17 cellular contexts compared by ENCODE assay signal in the genomic region with DNA sequence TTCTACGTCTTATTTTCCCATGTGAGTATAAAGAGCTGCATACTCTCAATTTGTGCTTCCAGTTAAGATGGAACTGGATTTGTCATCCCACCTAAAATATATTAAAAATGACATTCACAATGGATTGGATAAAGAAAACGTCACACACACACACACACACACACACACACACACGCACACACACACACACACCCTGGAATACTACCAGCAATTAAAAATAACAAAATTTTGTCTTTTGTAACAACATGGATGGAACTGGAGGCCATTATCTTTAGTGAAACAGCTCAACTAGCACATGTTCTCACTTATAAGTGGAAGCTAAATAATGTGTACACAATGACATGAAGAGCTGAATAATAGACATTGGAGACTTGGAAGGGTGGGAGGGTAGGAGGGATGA. TPM values are rescaled to one million over a fixed set of nuclear protein-coding genes. Genes with fewer than 3 reads are reported as not detected.
DNase-seq lines count a peak whose midpoint lies in the region; ATAC-seq and TF ChIP-seq lines count a peak whose summit lies in the region.
"Had no signal": no experiment of that assay in that cellular context is flagged by ENCODE, and none has a peak within 500 bp of the region (broad histone marks: within the 10 kb centered on the region; RNA-seq: fewer than 3 reads in every experiment).

No MANE protein-coding gene starts in this region.

- H3K36me3 ChIP-seq in HEK293 (ENCODE audit: control insufficient read depth in 2 of 2, insufficient read depth in 1 of 2, low read length in 2 of 2), result no peaks in the 10 kb centered on the region
- H3K36me3 ChIP-seq in mesendoderm (ENCODE audit: control insufficient read depth, insufficient read depth, low read length), result no peaks in the 10 kb centered on the region
- H3K36me3 ChIP-seq: BLaER1 had no signal

- H3K79me2 ChIP-seq in mesendoderm (ENCODE audit: control insufficient read depth, insufficient read depth, low read length), result no peaks in the 10 kb centered on the region

- no peak overlapping the region for H2AK5ac ChIP-seq in mesendoderm (ENCODE audit: low read length)

- H3K56ac ChIP-seq in mesendoderm (ENCODE audit: low read length), result no peak overlapping the region

- no peaks in the 10 kb centered on the region for H3K27me3 ChIP-seq in mesendoderm (ENCODE audit: insufficient read depth, low read length, poor library complexity)

- H3K79me1 ChIP-seq in mesendoderm (ENCODE audit: low read length), result no peaks in the 10 kb centered on the region

- H3K9me3 ChIP-seq in HEK293 (ENCODE audit: control insufficient read depth, insufficient read depth, low read depth, low read length), result no peaks in the 10 kb centered on the region
- H3K9me3 ChIP-seq: BLaER1 had no signal

- TF ChIP-seq CTCF in HEK293 (tag by site-specific recombination; IDR thresholded peaks at IDR 0.05), result no peak

- no peak overlapping the region for H3K9ac ChIP-seq in mesendoderm (ENCODE audit: low read length)
- H3K9ac ChIP-seq: BLaER1 had no signal

- no peak overlapping the region for H2BK5ac ChIP-seq in mesendoderm (ENCODE audit: low read length)

- CTCF ChIA-PET in HEK293 (lab: Yijun Ruan, JAX), result interaction anchor here (0.5 to 2.0 kb wide), 4 partner anchors 55 to 552 kb away, joined by 3 to 5 read pairs (median 4); no protein-coding TSS in a partner anchor

- H4K8ac ChIP-seq in mesendoderm (ENCODE audit: low read depth, low read length), result peak overlapping the region; percentile 28

- H3K4ac ChIP-seq in mesendoderm (ENCODE audit: low read depth, low read length), result no peak overlapping the region

- H3K23ac ChIP-seq in mesendoderm (ENCODE audit: low read length), result no peak overlapping the region

- WGBS in mesendoderm (ENCODE audit: extremely low coverage, insufficient coverage, low lambda C conversion rate), result no CpG with 5 or more reads among the region's 3 CpGs

- no peak overlapping the region for H3K4me2 ChIP-seq in mesendoderm (ENCODE audit: low read length)
- H3K4me2 ChIP-seq: BLaER1 had no signal

- H3K4me3 ChIP-seq in HEK293 (ENCODE audit: low read depth, low read length) (no peak overlapping the region), mesendoderm (ENCODE audit: low read length) (no peak overlapping the region)
- H3K4me3 ChIP-seq: BLaER1, GM12878 had no signal

- no peak overlapping the region for H2BK120ac ChIP-seq in mesendoderm (ENCODE audit: low read depth, low read length)

- H3K4me1 ChIP-seq in HEK293 (ENCODE audit: control insufficient read depth, insufficient read depth, low read length) (peaks cover 16% of the 10 kb centered on the region), mesendoderm (ENCODE audit: control insufficient read depth, low read depth, low read length) (peaks cover 6% of the 10 kb centered on the region)

- peak overlapping the region; percentile 18 for H3K18ac ChIP-seq in mesendoderm (ENCODE audit: low read length)

- no peak overlapping the region for H4K5ac ChIP-seq in mesendoderm (ENCODE audit: low read length)

- POLR2A ChIA-PET in HEK293 (lab: Yijun Ruan, JAX), result no interaction called here

- ATAC-seq in HG03442 (IDR thresholded peaks at IDR 0.05; ENCODE audit: unreplicated experiment), result no peak
- ATAC-seq: GM12878, HCT116 had no signal

- peak; percentile 10 to 67 (median 33) for DNase-seq in NCI-H1417 (lab: John Stamatoyannopoulos, UW)
- no peak for DNase-seq in NCI-H1417 treated with DMSO at 0.1 percent for 48 hours (lab: John Stamatoyannopoulos, UW)
- peak; percentile 37 for DNase-seq in NCI-H345 (lab: John Stamatoyannopoulos, UW)
- DNase-seq in mesendoderm, result no peak
- DNase-seq in NCI-H2029 (lab: John Stamatoyannopoulos, UW), result no peak
- DNase-seq: 8988T; CD4-positive, alpha-beta memory T cell; DMS53; DND-41; EL; GOT3; H7 had no signal

- no peak overlapping the region for H2BK15ac ChIP-seq in mesendoderm (replicated peaks; ENCODE audit: low read depth)

- H3K27ac ChIP-seq in HEK293 (ENCODE audit: extremely low read depth, low read depth, low read length) (no peak overlapping the region), mesendoderm (ENCODE audit: low read depth, low read length) (no peak overlapping the region)
- H3K27ac ChIP-seq: BLaER1 had no signal

TF ChIP-seq in HEK293, 187 proteins besides CTCF, POLR2A, EP300 and RAD21:
- TF ChIP-seq, protein P1, sequence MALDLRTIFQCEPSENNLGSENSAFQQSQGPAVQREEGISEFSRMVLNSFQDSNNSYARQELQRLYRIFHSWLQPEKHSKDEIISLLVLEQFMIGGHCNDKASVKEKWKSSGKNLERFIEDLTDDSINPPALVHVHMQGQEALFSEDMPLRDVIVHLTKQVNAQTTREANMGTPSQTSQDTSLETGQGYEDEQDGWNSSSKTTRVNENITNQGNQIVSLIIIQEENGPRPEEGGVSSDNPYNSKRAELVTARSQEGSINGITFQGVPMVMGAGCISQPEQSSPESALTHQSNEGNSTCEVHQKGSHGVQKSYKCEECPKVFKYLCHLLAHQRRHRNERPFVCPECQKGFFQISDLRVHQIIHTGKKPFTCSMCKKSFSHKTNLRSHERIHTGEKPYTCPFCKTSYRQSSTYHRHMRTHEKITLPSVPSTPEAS (tag by site-specific recombination; IDR thresholded peaks at IDR 0.05), result peak; percentile 93
- TF ChIP-seq ZNF157 (tag by site-specific recombination; IDR thresholded peaks at IDR 0.05), result no peak

RNA-seq across cellular contexts. Expression of a gene that starts 3.8 kb away (rescaled TPM):
- polyA plus RNA-seq in mesendoderm (2013, experiment 1 of 2), result 26.1 TPM
- polyA plus RNA-seq in mesendoderm (2013, experiment 2 of 2), result 24.8 TPM

RNA-seq across cellular contexts. Expression of a gene that starts 16.0 kb away (rescaled TPM):
- polyA plus RNA-seq in mesendoderm (2013, experiment 1 of 2), result 49.2 TPM
- polyA plus RNA-seq in mesendoderm (2013, experiment 2 of 2), result 47.9 TPM

Comparison
In these comparisons a context has a peak if more than half of its experiments do, and no peak if none do; other contexts are left out.
1. DNase-seq: peak in NCI-H1417 (3 of 3) and NCI-H345 (single experiment); none in NCI-H1417 treated with DMSO at 0.1 percent for 48 hours (single experiment), mesendoderm (single experiment) and NCI-H2029 (single experiment).